In the genomic region with DNA sequence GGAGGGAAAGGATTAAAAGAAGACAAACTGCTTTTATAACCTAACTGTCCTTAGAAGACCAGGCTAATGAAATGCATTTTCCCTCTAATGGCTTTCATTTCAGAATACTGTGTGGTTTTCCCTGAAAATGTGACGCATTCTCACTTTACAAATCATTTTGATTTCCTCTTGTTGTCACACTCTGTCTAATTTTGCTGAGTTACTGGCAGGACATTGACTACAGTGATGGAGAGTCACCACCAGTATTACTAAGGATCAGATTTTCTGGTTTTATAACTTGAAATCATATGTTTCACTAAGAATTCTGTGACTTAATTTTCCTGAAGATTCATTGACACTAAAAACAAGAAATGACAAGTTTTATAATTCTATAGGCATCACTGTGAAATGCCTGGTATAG, we compare ENCODE assay signal across 16 cellular contexts.
"Had no signal": no experiment of that assay in that cellular context is flagged by ENCODE, and none has a peak within 500 bp of the region (broad histone marks: within the 10 kb centered on the region; RNA-seq: fewer than 3 reads in every experiment).

No MANE protein-coding gene starts in this region.

- ATAC-seq: lower lobe of right lung had no signal

- H3K9ac ChIP-seq: SK-N-SH had no signal

- H3K4me3 Mint-ChIP-seq: nephron had no signal

- H3K9me3 Mint-ChIP-seq: nephron had no signal

- DNase-seq: activated CD4-positive, CD25-positive, alpha-beta regulatory T cell; activated CD8-positive, alpha-beta memory T cell treated with anti-CD3 and anti-CD28 coated beads for 24 hours; activated effector memory CD4-positive, alpha-beta T cell treated with Interleukin-2 at 50 U/mL for 16 hours; aorta; erythroblast; hypothalamus; lower lobe of right lung; occipital lobe; retina; SK-N-SH; stimulated activated CD8-positive, alpha-beta memory T cell treated with anti-CD3 and anti-CD28 coated beads, Interleukin-4, amount 100 ng/mL, for 48 hours; stimulated activated naive CD4-positive, alpha-beta T cell treated with Interleukin-2 at 50 U/mL for 16 hours; T1000 had no signal

- H3K27ac Mint-ChIP-seq: nephron had no signal

- H3K4me3 ChIP-seq: coronary artery, lower lobe of right lung, tibial nerve had no signal

- H3K27ac ChIP-seq: coronary artery, lower lobe of right lung, tibial nerve had no signal

- H3K9me2 ChIP-seq: SK-N-SH had no signal

- H3K36me3 ChIP-seq: lower lobe of right lung, tibial nerve had no signal

- H3K9me3 ChIP-seq: lower lobe of right lung, SK-N-SH, tibial nerve had no signal

- H3K4me1 ChIP-seq: lower lobe of right lung, tibial nerve had no signal

- H3K4me2 ChIP-seq: SK-N-SH had no signal

- H3K27me3 ChIP-seq: tibial nerve had no signal
